13 cellular contexts compared by ENCODE assay signal in the genomic region with DNA sequence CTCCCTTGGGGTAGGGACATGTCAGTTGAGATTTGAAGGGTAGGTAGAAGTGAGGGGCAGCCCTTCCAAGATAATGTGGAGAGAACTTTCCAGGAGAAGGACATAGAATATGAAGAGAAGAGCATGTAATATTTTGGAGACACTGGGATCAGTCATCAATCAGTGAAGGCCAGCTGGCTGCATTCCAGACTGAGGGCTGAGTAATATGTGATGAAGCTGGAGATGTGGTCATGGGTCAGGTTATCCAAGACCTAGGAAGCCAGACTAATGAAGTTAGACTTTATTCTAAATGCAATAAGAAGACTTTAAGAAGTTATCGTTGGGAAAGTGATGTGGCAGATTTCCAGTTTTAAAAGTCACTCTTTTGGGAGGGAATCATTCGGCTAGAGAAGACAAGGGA.
DNase-seq lines count a peak whose midpoint lies in the region; TF ChIP-seq lines count a peak whose summit lies in the region.
"Had no signal": no experiment of that assay in that cellular context is flagged by ENCODE, and none has a peak within 500 bp of the region (broad histone marks: within the 10 kb centered on the region; RNA-seq: fewer than 3 reads in every experiment).

No MANE protein-coding gene starts in this region.

- H3K9me3 Mint-ChIP-seq in HFFc6: no peaks in the 10 kb centered on the region
- H3K9me3 Mint-ChIP-seq: nephron; T-helper 2 cell treated with Interferon-gamma antibody and Interleukin-4, amounts not matched to agents 5 μg/mL and 100 μg/mL, for 36 hours had no signal

- no peak overlapping the region for H3K27ac Mint-ChIP-seq in HFFc6
- H3K27ac Mint-ChIP-seq: activated CD8-positive, alpha-beta T cell treated with anti-CD3 and anti-CD28 coated beads, Interleukin-2, amount 10 ng/mL, durations not matched to agents 7 days and 5 days; activated naive CD4-positive, alpha-beta T cell treated with anti-CD3 and anti-CD28 coated beads, Interleukin-2, amount 50 U/mL, for 72 hours; nephron; T-helper 2 cell treated with Interferon-gamma antibody and Interleukin-4, amounts not matched to agents 5 μg/mL and 100 μg/mL, for 36 hours had no signal

- H3K4me3 ChIP-seq in skeletal muscle cell (ENCODE audit: low read depth, low read length): no peak overlapping the region
- no peak overlapping the region for H3K4me3 ChIP-seq in suprapubic skin

- H3K27ac ChIP-seq in suprapubic skin: no peak overlapping the region

- H3K27me3 ChIP-seq in suprapubic skin: no peaks in the 10 kb centered on the region

- DNase-seq in HFFc6 (peak; percentile 78), amniotic epithelial cell (ENCODE audit: low read depth) (peak; percentile 80), glomerular visceral epithelial cell (ENCODE audit: extremely low spot score) (peak; percentile 88), skeletal muscle cell (ENCODE audit: low read depth) (peak; percentile 88), suprapubic skin (ENCODE audit: low spot score in 2 of 2) (no peak), foreskin melanocyte (no peak), NCI-H2171 (lab: John Stamatoyannopoulos, UW) (no peak), mesenteric fat pad (ENCODE audit: low spot score) (no peak)
- DNase-seq: activated CD8-positive, alpha-beta T cell treated with anti-CD3 and anti-CD28 coated beads, Interleukin-2, amount 10 ng/mL, durations not matched to agents 7 days and 5 days; effector CD4-positive, alpha-beta T cell had no signal

- TF ChIP-seq POLR2A in suprapubic skin (IDR thresholded peaks at IDR 0.05): no peak

- no peak for TF ChIP-seq EP300 in suprapubic skin (IDR thresholded peaks at IDR 0.05)

- no peaks in the 10 kb centered on the region for H3K36me3 Mint-ChIP-seq in HFFc6 (ENCODE audit: low read depth)
- H3K36me3 Mint-ChIP-seq: activated naive CD4-positive, alpha-beta T cell treated with anti-CD3 and anti-CD28 coated beads, Interleukin-2, amount 50 U/mL, for 72 hours had no signal

- peak overlapping the region; percentile 1; the same call in 1 of the 2 replicates for H3K4me3 Mint-ChIP-seq in HFFc6
- H3K4me3 Mint-ChIP-seq: activated CD8-positive, alpha-beta T cell treated with anti-CD3 and anti-CD28 coated beads, Interleukin-2, amount 10 ng/mL, durations not matched to agents 7 days and 5 days; nephron; T-helper 2 cell treated with Interferon-gamma antibody and Interleukin-4, amounts not matched to agents 5 μg/mL and 100 μg/mL, for 36 hours had no signal

- H3K4me1 Mint-ChIP-seq in HFFc6 (ENCODE audit: low read depth): peaks cover 21% of the 10 kb centered on the region
- H3K4me1 Mint-ChIP-seq: nephron had no signal

- no peaks in the 10 kb centered on the region for H3K9me3 ChIP-seq in suprapubic skin

- H3K27me3 Mint-ChIP-seq in HFFc6 (ENCODE audit: insufficient read depth): peaks cover 2% of the 10 kb centered on the region; the same call in 1 of the 2 replicates

- TF ChIP-seq CTCF in HFFc6 (IDR thresholded peaks at IDR 0.05) (no peak), suprapubic skin (IDR thresholded peaks at IDR 0.05) (no peak)

- H3K4me1 ChIP-seq in suprapubic skin: no peaks in the 10 kb centered on the region

- 74% methylated on average over 2 of the region's 2 CpGs for WGBS in suprapubic skin

- no peaks in the 10 kb centered on the region for H3K36me3 ChIP-seq in suprapubic skin

Comparison
In these comparisons a context has a peak if more than half of its experiments do, and no peak if none do; other contexts are left out.
1. DNase-seq: peak in HFFc6 (single experiment), amniotic epithelial cell (single experiment), glomerular visceral epithelial cell (single experiment) and skeletal muscle cell (single experiment); none in suprapubic skin (0 of 2), foreskin melanocyte (single experiment), NCI-H2171 (single experiment) and mesenteric fat pad (single experiment).